Comparison of ENCODE assay signal across 1 cellular context in the genomic region with DNA sequence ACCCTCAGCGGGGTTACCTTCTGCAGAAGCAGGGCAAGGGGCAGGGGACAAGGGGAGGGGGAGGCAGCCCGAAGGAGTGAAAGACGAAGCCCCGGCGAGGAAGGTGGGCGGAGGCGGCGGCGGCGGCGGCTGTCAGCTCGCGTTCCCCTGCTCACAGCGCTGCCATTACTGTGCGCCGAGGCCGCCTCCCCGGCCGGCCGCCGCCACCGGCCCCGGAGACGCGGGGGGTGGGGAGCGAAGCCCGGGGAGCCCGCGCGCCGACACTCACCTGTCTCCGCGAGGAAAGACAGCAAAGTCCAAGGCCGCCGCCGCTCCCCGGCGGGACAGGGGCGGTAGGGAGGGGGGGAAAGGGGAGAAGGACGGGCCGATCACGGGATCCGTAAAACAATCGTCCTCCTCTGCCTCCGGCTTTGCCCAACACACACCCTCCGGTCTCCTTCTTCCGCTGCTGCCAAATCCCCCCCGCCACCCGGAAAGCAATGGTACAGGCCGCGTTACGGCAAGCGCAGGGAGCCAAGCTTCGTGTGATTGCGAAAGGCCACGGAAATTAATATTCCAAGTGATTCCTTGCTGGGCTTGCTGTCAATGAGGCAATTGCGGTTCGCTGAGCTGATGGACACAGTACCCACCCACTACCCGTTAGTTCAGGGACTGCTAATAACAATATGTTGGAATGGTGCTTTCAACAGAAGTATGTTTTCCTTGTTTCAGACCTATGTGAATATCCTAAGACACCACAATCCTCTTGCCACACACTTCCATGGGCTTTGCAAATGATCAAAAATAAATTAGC.
TF ChIP-seq lines count a peak whose summit lies in the region.

A gene (minus strand): TSS at position 180 of the 793 bp plus-strand sequence. CDS start 19,024 bp downstream, outside the sequence.

TF ChIP-seq in HepG2, 621 proteins besides CTCF, POLR2A, EP300 and RAD21 (continued from another document):
- TF ChIP-seq NRL (CRISPR knock-in tag; IDR thresholded peaks at IDR 0.05; ENCODE audit: borderline replicate concordance) = no peak
- TF ChIP-seq GTF3A (CRISPR knock-in tag; conservative IDR thresholded peaks at IDR 0.05) = no peak
- TF ChIP-seq, protein P1, sequence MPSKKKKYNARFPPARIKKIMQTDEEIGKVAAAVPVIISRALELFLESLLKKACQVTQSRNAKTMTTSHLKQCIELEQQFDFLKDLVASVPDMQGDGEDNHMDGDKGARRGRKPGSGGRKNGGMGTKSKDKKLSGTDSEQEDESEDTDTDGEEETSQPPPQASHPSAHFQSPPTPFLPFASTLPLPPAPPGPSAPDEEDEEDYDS (CRISPR knock-in tag; IDR thresholded peaks at IDR 0.05) = peak; percentile 30; the same call in 1 of the 2 replicates
- no peak for TF ChIP-seq TP53 (CRISPR knock-in tag; conservative IDR thresholded peaks at IDR 0.05)
- peak; percentile 90 for TF ChIP-seq ZFP90 (CRISPR knock-in tag; IDR thresholded peaks at IDR 0.05; ENCODE audit: borderline replicate concordance)
- TF ChIP-seq ZFP62 (CRISPR knock-in tag; IDR thresholded peaks at IDR 0.05) = no peak
- TF ChIP-seq, protein P2, sequence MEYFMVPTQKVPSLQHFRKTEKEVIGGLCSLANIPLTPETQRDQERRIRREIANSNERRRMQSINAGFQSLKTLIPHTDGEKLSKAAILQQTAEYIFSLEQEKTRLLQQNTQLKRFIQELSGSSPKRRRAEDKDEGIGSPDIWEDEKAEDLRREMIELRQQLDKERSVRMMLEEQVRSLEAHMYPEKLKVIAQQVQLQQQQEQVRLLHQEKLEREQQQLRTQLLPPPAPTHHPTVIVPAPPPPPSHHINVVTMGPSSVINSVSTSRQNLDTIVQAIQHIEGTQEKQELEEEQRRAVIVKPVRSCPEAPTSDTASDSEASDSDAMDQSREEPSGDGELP (IDR thresholded peaks at IDR 0.05; ENCODE audit: borderline replicate concordance, low read depth) = no peak
- no peak for TF ChIP-seq STAT5B (CRISPR knock-in tag; IDR thresholded peaks at IDR 0.05)
- TF ChIP-seq ZBTB21 (CRISPR knock-in tag; IDR thresholded peaks at IDR 0.05) = no peak
- TF ChIP-seq, protein P3, sequence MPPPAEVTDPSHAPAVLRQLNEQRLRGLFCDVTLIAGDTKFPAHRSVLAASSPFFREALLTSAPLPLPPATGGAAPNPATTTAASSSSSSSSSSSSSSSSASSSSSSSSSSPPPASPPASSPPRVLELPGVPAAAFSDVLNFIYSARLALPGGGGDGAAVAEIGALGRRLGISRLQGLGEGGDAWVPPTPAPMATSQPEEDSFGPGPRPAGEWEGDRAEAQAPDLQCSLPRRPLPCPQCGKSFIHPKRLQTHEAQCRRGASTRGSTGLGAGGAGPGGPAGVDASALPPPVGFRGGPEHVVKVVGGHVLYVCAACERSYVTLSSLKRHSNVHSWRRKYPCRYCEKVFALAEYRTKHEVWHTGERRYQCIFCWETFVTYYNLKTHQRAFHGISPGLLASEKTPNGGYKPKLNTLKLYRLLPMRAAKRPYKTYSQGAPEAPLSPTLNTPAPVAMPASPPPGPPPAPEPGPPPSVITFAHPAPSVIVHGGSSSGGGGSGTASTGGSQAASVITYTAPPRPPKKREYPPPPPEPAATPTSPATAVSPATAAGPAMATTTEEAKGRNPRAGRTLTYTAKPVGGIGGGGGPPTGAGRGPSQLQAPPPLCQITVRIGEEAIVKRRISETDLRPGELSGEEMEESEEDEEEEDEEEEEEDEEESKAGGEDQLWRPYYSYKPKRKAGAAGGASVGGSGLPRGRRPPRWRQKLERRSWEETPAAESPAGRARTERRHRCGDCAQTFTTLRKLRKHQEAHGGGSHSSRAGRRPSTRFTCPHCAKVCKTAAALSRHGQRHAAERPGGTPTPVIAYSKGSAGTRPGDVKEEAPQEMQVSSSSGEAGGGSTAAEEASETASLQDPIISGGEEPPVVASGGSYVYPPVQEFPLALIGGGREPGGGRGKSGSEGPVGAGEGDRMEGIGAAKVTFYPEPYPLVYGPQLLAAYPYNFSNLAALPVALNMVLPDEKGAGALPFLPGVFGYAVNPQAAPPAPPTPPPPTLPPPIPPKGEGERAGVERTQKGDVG (CRISPR knock-in tag; IDR thresholded peaks at IDR 0.05; ENCODE audit: borderline replicate concordance) = no peak
- peak; percentile 98 for TF ChIP-seq ASH2L (IDR thresholded peaks at IDR 0.05; ENCODE audit: insufficient read length, low read depth, low read length)
- TF ChIP-seq, protein P4, sequence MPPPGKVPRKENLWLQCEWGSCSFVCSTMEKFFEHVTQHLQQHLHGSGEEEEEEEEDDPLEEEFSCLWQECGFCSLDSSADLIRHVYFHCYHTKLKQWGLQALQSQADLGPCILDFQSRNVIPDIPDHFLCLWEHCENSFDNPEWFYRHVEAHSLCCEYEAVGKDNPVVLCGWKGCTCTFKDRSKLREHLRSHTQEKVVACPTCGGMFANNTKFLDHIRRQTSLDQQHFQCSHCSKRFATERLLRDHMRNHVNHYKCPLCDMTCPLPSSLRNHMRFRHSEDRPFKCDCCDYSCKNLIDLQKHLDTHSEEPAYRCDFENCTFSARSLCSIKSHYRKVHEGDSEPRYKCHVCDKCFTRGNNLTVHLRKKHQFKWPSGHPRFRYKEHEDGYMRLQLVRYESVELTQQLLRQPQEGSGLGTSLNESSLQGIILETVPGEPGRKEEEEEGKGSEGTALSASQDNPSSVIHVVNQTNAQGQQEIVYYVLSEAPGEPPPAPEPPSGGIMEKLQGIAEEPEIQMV (CRISPR knock-in tag; IDR thresholded peaks at IDR 0.05; ENCODE audit: low read depth) = no peak
- no peak; the same call in 1 of the 2 replicates for TF ChIP-seq NR2C2 (CRISPR knock-in tag; IDR thresholded peaks at IDR 0.05; ENCODE audit: borderline replicate concordance)
- TF ChIP-seq GZF1 (CRISPR knock-in tag; IDR thresholded peaks at IDR 0.05) = no peak
- peak; percentile 72 for TF ChIP-seq SALL2 (CRISPR knock-in tag; IDR thresholded peaks at IDR 0.05)
- TF ChIP-seq MAFK (conservative IDR thresholded peaks at IDR 0.05 in 1 of 2, IDR thresholded peaks at IDR 0.05 in 1 of 2; ENCODE audit: low read length in 2 of 2) = no peak
- peak; percentile 54; the same call in 1 of the 2 replicates for TF ChIP-seq ZNF263 (CRISPR knock-in tag; IDR thresholded peaks at IDR 0.05)
- TF ChIP-seq MAFF (IDR thresholded peaks at IDR 0.05; ENCODE audit: low read depth, low read length) = no peak
- no peak for TF ChIP-seq SMARCC2 (IDR thresholded peaks at IDR 0.05)
- no peak for TF ChIP-seq ZFP37 (CRISPR knock-in tag; IDR thresholded peaks at IDR 0.05; ENCODE audit: borderline replicate concordance)
- no peak for TF ChIP-seq ZNF850 (CRISPR knock-in tag; conservative IDR thresholded peaks at IDR 0.05)
- TF ChIP-seq ZBTB42 (CRISPR knock-in tag; IDR thresholded peaks at IDR 0.05) = no peak
- TF ChIP-seq REL (CRISPR knock-in tag; conservative IDR thresholded peaks at IDR 0.05) = no peak
- no peak for TF ChIP-seq HMGA1 (CRISPR knock-in tag; conservative IDR thresholded peaks at IDR 0.05)
- TF ChIP-seq GTF2F1 (IDR thresholded peaks at IDR 0.05; ENCODE audit: low read length) = no peak
- TF ChIP-seq ZC3H13 (CRISPR knock-in tag; IDR thresholded peaks at IDR 0.05) = 0 out of 2 replicates have a peak, but pooled peaks have one; percentile 10
- TF ChIP-seq RAD51 (IDR thresholded peaks at IDR 0.05; ENCODE audit: borderline replicate concordance) = no peak
- TF ChIP-seq ZKSCAN8 (CRISPR knock-in tag; IDR thresholded peaks at IDR 0.05; ENCODE audit: borderline replicate concordance) = no peak
- TF ChIP-seq CC2D1A (CRISPR knock-in tag; IDR thresholded peaks at IDR 0.05) = no peak
- TF ChIP-seq, protein P5, sequence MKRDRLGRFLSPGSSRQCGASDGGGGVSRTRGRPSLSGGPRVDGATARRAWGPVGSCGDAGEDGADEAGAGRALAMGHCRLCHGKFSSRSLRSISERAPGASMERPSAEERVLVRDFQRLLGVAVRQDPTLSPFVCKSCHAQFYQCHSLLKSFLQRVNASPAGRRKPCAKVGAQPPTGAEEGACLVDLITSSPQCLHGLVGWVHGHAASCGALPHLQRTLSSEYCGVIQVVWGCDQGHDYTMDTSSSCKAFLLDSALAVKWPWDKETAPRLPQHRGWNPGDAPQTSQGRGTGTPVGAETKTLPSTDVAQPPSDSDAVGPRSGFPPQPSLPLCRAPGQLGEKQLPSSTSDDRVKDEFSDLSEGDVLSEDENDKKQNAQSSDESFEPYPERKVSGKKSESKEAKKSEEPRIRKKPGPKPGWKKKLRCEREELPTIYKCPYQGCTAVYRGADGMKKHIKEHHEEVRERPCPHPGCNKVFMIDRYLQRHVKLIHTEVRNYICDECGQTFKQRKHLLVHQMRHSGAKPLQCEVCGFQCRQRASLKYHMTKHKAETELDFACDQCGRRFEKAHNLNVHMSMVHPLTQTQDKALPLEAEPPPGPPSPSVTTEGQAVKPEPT (CRISPR knock-in tag; IDR thresholded peaks at IDR 0.05; ENCODE audit: low read depth) = no peak
- TF ChIP-seq SAP130 (CRISPR knock-in tag; IDR thresholded peaks at IDR 0.05; ENCODE audit: low read depth) = peak; percentile 90
- TF ChIP-seq, protein P6, sequence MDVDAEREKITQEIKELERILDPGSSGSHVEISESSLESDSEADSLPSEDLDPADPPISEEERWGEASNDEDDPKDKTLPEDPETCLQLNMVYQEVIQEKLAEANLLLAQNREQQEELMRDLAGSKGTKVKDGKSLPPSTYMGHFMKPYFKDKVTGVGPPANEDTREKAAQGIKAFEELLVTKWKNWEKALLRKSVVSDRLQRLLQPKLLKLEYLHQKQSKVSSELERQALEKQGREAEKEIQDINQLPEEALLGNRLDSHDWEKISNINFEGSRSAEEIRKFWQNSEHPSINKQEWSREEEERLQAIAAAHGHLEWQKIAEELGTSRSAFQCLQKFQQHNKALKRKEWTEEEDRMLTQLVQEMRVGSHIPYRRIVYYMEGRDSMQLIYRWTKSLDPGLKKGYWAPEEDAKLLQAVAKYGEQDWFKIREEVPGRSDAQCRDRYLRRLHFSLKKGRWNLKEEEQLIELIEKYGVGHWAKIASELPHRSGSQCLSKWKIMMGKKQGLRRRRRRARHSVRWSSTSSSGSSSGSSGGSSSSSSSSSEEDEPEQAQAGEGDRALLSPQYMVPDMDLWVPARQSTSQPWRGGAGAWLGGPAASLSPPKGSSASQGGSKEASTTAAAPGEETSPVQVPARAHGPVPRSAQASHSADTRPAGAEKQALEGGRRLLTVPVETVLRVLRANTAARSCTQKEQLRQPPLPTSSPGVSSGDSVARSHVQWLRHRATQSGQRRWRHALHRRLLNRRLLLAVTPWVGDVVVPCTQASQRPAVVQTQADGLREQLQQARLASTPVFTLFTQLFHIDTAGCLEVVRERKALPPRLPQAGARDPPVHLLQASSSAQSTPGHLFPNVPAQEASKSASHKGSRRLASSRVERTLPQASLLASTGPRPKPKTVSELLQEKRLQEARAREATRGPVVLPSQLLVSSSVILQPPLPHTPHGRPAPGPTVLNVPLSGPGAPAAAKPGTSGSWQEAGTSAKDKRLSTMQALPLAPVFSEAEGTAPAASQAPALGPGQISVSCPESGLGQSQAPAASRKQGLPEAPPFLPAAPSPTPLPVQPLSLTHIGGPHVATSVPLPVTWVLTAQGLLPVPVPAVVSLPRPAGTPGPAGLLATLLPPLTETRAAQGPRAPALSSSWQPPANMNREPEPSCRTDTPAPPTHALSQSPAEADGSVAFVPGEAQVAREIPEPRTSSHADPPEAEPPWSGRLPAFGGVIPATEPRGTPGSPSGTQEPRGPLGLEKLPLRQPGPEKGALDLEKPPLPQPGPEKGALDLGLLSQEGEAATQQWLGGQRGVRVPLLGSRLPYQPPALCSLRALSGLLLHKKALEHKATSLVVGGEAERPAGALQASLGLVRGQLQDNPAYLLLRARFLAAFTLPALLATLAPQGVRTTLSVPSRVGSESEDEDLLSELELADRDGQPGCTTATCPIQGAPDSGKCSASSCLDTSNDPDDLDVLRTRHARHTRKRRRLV (CRISPR knock-in tag; IDR thresholded peaks at IDR 0.05) = no peak
- no peak for TF ChIP-seq GPN1 (CRISPR knock-in tag; IDR thresholded peaks at IDR 0.05; ENCODE audit: borderline replicate concordance)
- TF ChIP-seq KDM1A (CRISPR knock-in tag; IDR thresholded peaks at IDR 0.05) = no peak
- TF ChIP-seq PHF21A (CRISPR knock-in tag; IDR thresholded peaks at IDR 0.05) = peak; percentile 63
- TF ChIP-seq, protein P7, sequence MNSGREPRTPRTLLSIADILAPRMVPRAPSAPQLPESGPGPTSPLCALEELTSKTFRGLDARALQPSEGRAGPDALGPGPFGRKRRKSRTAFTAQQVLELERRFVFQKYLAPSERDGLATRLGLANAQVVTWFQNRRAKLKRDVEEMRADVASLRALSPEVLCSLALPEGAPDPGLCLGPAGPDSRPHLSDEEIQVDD (CRISPR knock-in tag; IDR thresholded peaks at IDR 0.05; ENCODE audit: borderline replicate concordance) = no peak
- TF ChIP-seq SP5 (CRISPR knock-in tag; IDR thresholded peaks at IDR 0.05; ENCODE audit: borderline replicate concordance, low read depth) = no peak
- TF ChIP-seq SPEN (CRISPR knock-in tag; IDR thresholded peaks at IDR 0.05; ENCODE audit: low read depth) = peak; percentile 82
- no peak for TF ChIP-seq PCBP2 (optimal IDR thresholded peaks at IDR 0.05; ENCODE audit: low read depth, low read length, poor library complexity, severe bottlenecking)
